In genomic region chr17:76638263-76638662, GRCh38 we compare ENCODE assay signal across 1 cellular context.
TF ChIP-seq lines count a peak whose summit lies in the region.

No MANE protein-coding gene starts in this region.

TF ChIP-seq in K562, 482 proteins besides CTCF, POLR2A, EP300 and RAD21 (continues in another document):
- TF ChIP-seq RCOR1 (IDR thresholded peaks at IDR 0.05; ENCODE audit: borderline replicate concordance in 1 of 2, low read depth in 2 of 2, low read length in 2 of 2) (peak in 1 of 2 experiments; percentile 54; a peak in 1 of 4 replicates), PCBP1 (IDR thresholded peaks at IDR 0.05; ENCODE audit: low read depth, low read length, poor library complexity, severe bottlenecking) (no peak), BCL6 (CRISPR knock-in tag; IDR thresholded peaks at IDR 0.05) (no peak), CHCHD3 (CRISPR knock-in tag; IDR thresholded peaks at IDR 0.05) (no peak), NRF1 (conservative IDR thresholded peaks at IDR 0.05 in 1 of 2, IDR thresholded peaks at IDR 0.05 in 1 of 2) (no peak), KDM4B (IDR thresholded peaks at IDR 0.05; ENCODE audit: borderline replicate concordance in 2 of 2, low read depth in 1 of 2) (no peak), HDAC2 (IDR thresholded peaks at IDR 0.05) (no peak; the same call in 1 of the 2 replicates), EHMT2 (IDR thresholded peaks at IDR 0.05) (no peak), ETS1 (conservative IDR thresholded peaks at IDR 0.05; ENCODE audit: control insufficient read depth, low read depth, low read length) (no peak), ZNF134 (CRISPR knock-in tag; conservative IDR thresholded peaks at IDR 0.05) (no peak), C11orf30 (IDR thresholded peaks at IDR 0.05; ENCODE audit: low read depth) (peak; percentile 31), KDM1A (IDR thresholded peaks at IDR 0.05) (peak; percentile 77 to 84), SAFB (IDR thresholded peaks at IDR 0.05; ENCODE audit: borderline replicate concordance, low read depth, low read length) (no peak), HDGF (IDR thresholded peaks at IDR 0.05) (no peak), NFE2 (IDR thresholded peaks at IDR 0.05; ENCODE audit: low read depth) (peak; percentile 72), ZNF316 (IDR thresholded peaks at IDR 0.05) (peak; percentile 31; the same call in 1 of the 2 replicates), ZNF778 (CRISPR knock-in tag; IDR thresholded peaks at IDR 0.05) (no peak), ESRRA (IDR thresholded peaks at IDR 0.05; ENCODE audit: borderline replicate concordance, low read depth) (no peak), FOXA1 (IDR thresholded peaks at IDR 0.05; ENCODE audit: borderline replicate concordance) (no peak), NR3C1 (CRISPR knock-in tag; IDR thresholded peaks at IDR 0.05) (no peak), ZBTB8A (IDR thresholded peaks at IDR 0.05; ENCODE audit: partially characterized antibody) (no peak), CHD1 (IDR thresholded peaks at IDR 0.05; ENCODE audit: low read length) (no peak), SMARCA4 (IDR thresholded peaks at IDR 0.05) (0 out of 2 replicates have a peak, but pooled peaks have one; percentile 32), ZNF766 (CRISPR knock-in tag; conservative IDR thresholded peaks at IDR 0.05) (no peak), RBM34 (IDR thresholded peaks at IDR 0.05; ENCODE audit: borderline replicate concordance, insufficient read depth, low read length) (no peak), PCBP2 (IDR thresholded peaks at IDR 0.05; ENCODE audit: low read depth, low read length, poor library complexity, severe bottlenecking) (no peak), HDAC1 (IDR thresholded peaks at IDR 0.05) (peak in 1 of 2 experiments; percentile 40; a peak in 1 of 4 replicates), ZFP1 (CRISPR knock-in tag; IDR thresholded peaks at IDR 0.05) (no peak), KDM5B (IDR thresholded peaks at IDR 0.05; ENCODE audit: insufficient replicate concordance, low read depth, low read length) (no peak), ZNF217 (CRISPR knock-in tag; IDR thresholded peaks at IDR 0.05) (no peak), SIN3A (IDR thresholded peaks at IDR 0.05; ENCODE audit: borderline replicate concordance in 2 of 2, control insufficient read depth in 1 of 2, low read depth in 2 of 2, low read length in 2 of 2) (no peak), ZNF79 (CRISPR knock-in tag; IDR thresholded peaks at IDR 0.05; ENCODE audit: low read depth) (no peak), SLC30A9 (CRISPR knock-in tag; IDR thresholded peaks at IDR 0.05) (no peak), FOS (IDR thresholded peaks at IDR 0.05; ENCODE audit: extremely low read depth, insufficient read length) (no peak), SMAD2 (IDR thresholded peaks at IDR 0.05; ENCODE audit: low read depth, low read length) (no peak), SMARCA5 (IDR thresholded peaks at IDR 0.05) (no peak), PPARD (CRISPR knock-in tag; IDR thresholded peaks at IDR 0.05) (no peak), E2F1 (CRISPR knock-in tag; IDR thresholded peaks at IDR 0.05) (no peak), IRF1 (CRISPR knock-in tag; IDR thresholded peaks at IDR 0.05; ENCODE audit: borderline replicate concordance) (no peak), SRSF1 (IDR thresholded peaks at IDR 0.05; ENCODE audit: low read depth, low read length) (no peak), ZNF584 (CRISPR knock-in tag; IDR thresholded peaks at IDR 0.05; ENCODE audit: low read depth) (no peak), HNRNPLL (IDR thresholded peaks at IDR 0.05; ENCODE audit: low read depth, low read length, poor library complexity, severe bottlenecking) (no peak), U2AF1 (optimal IDR thresholded peaks at IDR 0.05; ENCODE audit: low read depth, low read length) (no peak), SRSF9 (IDR thresholded peaks at IDR 0.05; ENCODE audit: borderline replicate concordance, low read depth, low read length) (no peak), U2AF2 (optimal IDR thresholded peaks at IDR 0.05; ENCODE audit: low read depth, low read length) (no peak), NR2C2 (CRISPR knock-in tag; IDR thresholded peaks at IDR 0.05) (no peak), NR2C2 (tag; IDR thresholded peaks at IDR 0.05) (peak; percentile 43), HMGN3 (IDR thresholded peaks at IDR 0.05; ENCODE audit: borderline replicate concordance, extremely low read depth, insufficient read length, low read depth, low read length) (no peak)
- TF ChIP-seq, protein P1, sequence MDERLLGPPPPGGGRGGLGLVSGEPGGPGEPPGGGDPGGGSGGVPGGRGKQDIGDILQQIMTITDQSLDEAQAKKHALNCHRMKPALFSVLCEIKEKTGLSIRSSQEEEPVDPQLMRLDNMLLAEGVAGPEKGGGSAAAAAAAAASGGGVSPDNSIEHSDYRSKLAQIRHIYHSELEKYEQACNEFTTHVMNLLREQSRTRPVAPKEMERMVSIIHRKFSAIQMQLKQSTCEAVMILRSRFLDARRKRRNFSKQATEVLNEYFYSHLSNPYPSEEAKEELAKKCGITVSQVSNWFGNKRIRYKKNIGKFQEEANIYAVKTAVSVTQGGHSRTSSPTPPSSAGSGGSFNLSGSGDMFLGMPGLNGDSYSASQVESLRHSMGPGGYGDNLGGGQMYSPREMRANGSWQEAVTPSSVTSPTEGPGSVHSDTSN (CRISPR knock-in tag; IDR thresholded peaks at IDR 0.05; ENCODE audit: low read depth) = no peak
- TF ChIP-seq, protein P1 (tag; conservative IDR thresholded peaks at IDR 0.05; ENCODE audit: low read depth) = no peak
- TF ChIP-seq, protein P2, sequence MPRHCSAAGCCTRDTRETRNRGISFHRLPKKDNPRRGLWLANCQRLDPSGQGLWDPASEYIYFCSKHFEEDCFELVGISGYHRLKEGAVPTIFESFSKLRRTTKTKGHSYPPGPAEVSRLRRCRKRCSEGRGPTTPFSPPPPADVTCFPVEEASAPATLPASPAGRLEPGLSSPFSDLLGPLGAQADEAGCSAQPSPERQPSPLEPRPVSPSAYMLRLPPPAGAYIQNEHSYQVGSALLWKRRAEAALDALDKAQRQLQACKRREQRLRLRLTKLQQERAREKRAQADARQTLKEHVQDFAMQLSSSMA (CRISPR knock-in tag; IDR thresholded peaks at IDR 0.05) = no peak
- TF ChIP-seq, protein P3, sequence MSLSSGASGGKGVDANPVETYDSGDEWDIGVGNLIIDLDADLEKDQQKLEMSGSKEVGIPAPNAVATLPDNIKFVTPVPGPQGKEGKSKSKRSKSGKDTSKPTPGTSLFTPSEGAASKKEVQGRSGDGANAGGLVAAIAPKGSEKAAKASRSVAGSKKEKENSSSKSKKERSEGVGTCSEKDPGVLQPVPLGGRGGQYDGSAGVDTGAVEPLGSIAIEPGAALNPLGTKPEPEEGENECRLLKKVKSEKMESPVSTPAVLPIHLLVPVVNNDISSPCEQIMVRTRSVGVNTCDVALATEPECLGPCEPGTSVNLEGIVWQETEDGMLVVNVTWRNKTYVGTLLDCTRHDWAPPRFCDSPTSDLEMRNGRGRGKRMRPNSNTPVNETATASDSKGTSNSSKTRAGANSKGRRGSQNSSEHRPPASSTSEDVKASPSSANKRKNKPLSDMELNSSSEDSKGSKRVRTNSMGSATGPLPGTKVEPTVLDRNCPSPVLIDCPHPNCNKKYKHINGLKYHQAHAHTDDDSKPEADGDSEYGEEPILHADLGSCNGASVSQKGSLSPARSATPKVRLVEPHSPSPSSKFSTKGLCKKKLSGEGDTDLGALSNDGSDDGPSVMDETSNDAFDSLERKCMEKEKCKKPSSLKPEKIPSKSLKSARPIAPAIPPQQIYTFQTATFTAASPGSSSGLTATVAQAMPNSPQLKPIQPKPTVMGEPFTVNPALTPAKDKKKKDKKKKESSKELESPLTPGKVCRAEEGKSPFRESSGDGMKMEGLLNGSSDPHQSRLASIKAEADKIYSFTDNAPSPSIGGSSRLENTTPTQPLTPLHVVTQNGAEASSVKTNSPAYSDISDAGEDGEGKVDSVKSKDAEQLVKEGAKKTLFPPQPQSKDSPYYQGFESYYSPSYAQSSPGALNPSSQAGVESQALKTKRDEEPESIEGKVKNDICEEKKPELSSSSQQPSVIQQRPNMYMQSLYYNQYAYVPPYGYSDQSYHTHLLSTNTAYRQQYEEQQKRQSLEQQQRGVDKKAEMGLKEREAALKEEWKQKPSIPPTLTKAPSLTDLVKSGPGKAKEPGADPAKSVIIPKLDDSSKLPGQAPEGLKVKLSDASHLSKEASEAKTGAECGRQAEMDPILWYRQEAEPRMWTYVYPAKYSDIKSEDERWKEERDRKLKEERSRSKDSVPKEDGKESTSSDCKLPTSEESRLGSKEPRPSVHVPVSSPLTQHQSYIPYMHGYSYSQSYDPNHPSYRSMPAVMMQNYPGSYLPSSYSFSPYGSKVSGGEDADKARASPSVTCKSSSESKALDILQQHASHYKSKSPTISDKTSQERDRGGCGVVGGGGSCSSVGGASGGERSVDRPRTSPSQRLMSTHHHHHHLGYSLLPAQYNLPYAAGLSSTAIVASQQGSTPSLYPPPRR (CRISPR knock-in tag; IDR thresholded peaks at IDR 0.05; ENCODE audit: borderline replicate concordance) = no peak
- TF ChIP-seq, protein P4, sequence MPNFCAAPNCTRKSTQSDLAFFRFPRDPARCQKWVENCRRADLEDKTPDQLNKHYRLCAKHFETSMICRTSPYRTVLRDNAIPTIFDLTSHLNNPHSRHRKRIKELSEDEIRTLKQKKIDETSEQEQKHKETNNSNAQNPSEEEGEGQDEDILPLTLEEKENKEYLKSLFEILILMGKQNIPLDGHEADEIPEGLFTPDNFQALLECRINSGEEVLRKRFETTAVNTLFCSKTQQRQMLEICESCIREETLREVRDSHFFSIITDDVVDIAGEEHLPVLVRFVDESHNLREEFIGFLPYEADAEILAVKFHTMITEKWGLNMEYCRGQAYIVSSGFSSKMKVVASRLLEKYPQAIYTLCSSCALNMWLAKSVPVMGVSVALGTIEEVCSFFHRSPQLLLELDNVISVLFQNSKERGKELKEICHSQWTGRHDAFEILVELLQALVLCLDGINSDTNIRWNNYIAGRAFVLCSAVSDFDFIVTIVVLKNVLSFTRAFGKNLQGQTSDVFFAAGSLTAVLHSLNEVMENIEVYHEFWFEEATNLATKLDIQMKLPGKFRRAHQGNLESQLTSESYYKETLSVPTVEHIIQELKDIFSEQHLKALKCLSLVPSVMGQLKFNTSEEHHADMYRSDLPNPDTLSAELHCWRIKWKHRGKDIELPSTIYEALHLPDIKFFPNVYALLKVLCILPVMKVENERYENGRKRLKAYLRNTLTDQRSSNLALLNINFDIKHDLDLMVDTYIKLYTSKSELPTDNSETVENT (CRISPR knock-in tag; IDR thresholded peaks at IDR 0.05) = no peak
- TF ChIP-seq, protein P5, sequence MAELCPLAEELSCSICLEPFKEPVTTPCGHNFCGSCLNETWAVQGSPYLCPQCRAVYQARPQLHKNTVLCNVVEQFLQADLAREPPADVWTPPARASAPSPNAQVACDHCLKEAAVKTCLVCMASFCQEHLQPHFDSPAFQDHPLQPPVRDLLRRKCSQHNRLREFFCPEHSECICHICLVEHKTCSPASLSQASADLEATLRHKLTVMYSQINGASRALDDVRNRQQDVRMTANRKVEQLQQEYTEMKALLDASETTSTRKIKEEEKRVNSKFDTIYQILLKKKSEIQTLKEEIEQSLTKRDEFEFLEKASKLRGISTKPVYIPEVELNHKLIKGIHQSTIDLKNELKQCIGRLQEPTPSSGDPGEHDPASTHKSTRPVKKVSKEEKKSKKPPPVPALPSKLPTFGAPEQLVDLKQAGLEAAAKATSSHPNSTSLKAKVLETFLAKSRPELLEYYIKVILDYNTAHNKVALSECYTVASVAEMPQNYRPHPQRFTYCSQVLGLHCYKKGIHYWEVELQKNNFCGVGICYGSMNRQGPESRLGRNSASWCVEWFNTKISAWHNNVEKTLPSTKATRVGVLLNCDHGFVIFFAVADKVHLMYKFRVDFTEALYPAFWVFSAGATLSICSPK (IDR thresholded peaks at IDR 0.05; ENCODE audit: borderline replicate concordance) = no peak
- TF ChIP-seq, protein P6, sequence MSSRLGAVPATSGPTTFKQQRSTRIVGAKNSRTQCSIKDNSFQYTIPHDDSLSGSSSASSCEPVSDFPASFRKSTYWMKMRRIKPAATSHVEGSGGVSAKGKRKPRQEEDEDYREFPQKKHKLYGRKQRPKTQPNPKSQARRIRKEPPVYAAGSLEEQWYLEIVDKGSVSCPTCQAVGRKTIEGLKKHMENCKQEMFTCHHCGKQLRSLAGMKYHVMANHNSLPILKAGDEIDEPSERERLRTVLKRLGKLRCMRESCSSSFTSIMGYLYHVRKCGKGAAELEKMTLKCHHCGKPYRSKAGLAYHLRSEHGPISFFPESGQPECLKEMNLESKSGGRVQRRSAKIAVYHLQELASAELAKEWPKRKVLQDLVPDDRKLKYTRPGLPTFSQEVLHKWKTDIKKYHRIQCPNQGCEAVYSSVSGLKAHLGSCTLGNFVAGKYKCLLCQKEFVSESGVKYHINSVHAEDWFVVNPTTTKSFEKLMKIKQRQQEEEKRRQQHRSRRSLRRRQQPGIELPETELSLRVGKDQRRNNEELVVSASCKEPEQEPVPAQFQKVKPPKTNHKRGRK (tag; IDR thresholded peaks at IDR 0.05) = no peak
